24 cellular contexts compared by ENCODE assay signal in the genomic region with DNA sequence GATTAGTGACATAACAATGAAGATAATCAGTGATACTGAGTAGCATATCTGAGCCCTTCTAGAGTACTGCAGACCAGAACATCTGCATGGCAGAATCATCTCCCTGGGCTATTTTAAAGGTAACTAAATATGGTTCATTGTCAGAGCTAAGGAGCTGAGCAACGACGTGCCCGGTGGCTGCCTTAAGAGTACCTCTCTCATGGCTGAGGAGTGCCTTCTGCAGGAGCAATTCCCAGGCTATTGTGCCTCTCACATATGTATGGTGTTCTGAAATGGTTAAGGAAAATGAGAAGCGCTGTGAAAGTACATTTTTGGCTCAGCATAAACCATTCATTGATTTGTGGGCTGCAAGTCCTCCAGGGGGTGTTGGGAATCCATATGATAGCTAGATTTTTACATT.
DNase-seq lines count a peak whose midpoint lies in the region; ATAC-seq and TF ChIP-seq lines count a peak whose summit lies in the region.
"Had no signal": no experiment of that assay in that cellular context is flagged by ENCODE, and none has a peak within 500 bp of the region (broad histone marks: within the 10 kb centered on the region; RNA-seq: fewer than 3 reads in every experiment).

No MANE protein-coding gene starts in this region.

- TF ChIP-seq POLR2A in IMR-90 (IDR thresholded peaks at IDR 0.05; ENCODE audit: low read depth, low read length), result no peak

- H3K9me3 Mint-ChIP-seq in nephron, result no peaks in the 10 kb centered on the region
- H3K9me3 Mint-ChIP-seq: CD8-positive, alpha-beta memory T cell had no signal

- in situ Hi-C loops in IMR-90 (cut with MboI; ENCODE audit: low sequenced_read_pairs), result no loop called here

- no peaks in the 10 kb centered on the region for H3K9me3 ChIP-seq in IMR-90 (ENCODE audit: control insufficient read depth, insufficient read depth, low read length)

- H3K56ac ChIP-seq in IMR-90 (ENCODE audit: extremely low read depth, insufficient read depth, low read length), result no peak overlapping the region

- TF ChIP-seq RAD21 in IMR-90 (IDR thresholded peaks at IDR 0.05; ENCODE audit: low read length), result no peak

- no peak overlapping the region for H3K4me2 ChIP-seq in IMR-90 (ENCODE audit: low read depth, low read length)

- H3K23ac ChIP-seq in IMR-90 (ENCODE audit: low read depth, low read length), result no peak overlapping the region

- ATAC-seq in IMR-90 (ENCODE audit: low read depth) (no peak), GM18517 (IDR thresholded peaks at IDR 0.05; ENCODE audit: unreplicated experiment) (no peak), GM18511 (IDR thresholded peaks at IDR 0.05; ENCODE audit: unreplicated experiment) (no peak)
- ATAC-seq: PC-3 had no signal

- H4K20me1 ChIP-seq in IMR-90 (ENCODE audit: insufficient read depth, low read length), result no peaks in the 10 kb centered on the region

- no peak overlapping the region; the same call in 1 of the 2 replicates for H2BK20ac ChIP-seq in IMR-90 (ENCODE audit: low read depth, low read length)

- H2BK15ac ChIP-seq in IMR-90 (ENCODE audit: low read depth, low read length), result peak overlapping the region; percentile 20; the same call in 2 of the 3 replicates

- H3K4me1 Mint-ChIP-seq in nephron, result peaks cover 20% of the 10 kb centered on the region
- H3K4me1 Mint-ChIP-seq: CD8-positive, alpha-beta memory T cell had no signal

- TF ChIP-seq CTCF in IMR-90 (conservative IDR thresholded peaks at IDR 0.05; ENCODE audit: low read depth, low read length) (no peak), nephron (IDR thresholded peaks at IDR 0.05; ENCODE audit: unreplicated experiment in 3 of 3) (no peak)

- H4K5ac ChIP-seq in IMR-90 (ENCODE audit: low read depth, low read length), result no peak overlapping the region

- no peaks in the 10 kb centered on the region for H3K79me1 ChIP-seq in IMR-90 (ENCODE audit: low read depth in 1 of 2, low read length in 2 of 2)

- no peak overlapping the region for H4K8ac ChIP-seq in IMR-90 (ENCODE audit: low read depth in 2 of 2, low read length in 2 of 2)

- H3K4me3 ChIP-seq in IMR-90 (ENCODE audit: insufficient read depth, low read depth, low read length), result no peak overlapping the region
- H3K4me3 ChIP-seq: MG63, SK-N-MC had no signal

- intact Hi-C loops in IMR-90 (cut with micrococcal nuclease), result loop anchor here (5.0 kb wide), 1 partner anchor 206 kb away; no protein-coding TSS in a partner anchor
- intact Hi-C loops in head of caudate nucleus (cut with DNase I), result no loop called here

- no CpG with 5 or more reads among the region's 4 CpGs for WGBS in IMR-90 (ENCODE audit: extremely low coverage in 2 of 2, insufficient read length in 1 of 2), 2 experiments

- POLR2A ChIA-PET in IMR-90 (lab: Charles Lee; ENCODE audit: unreplicated experiment), result no interaction called here

- 0 out of 2 replicates have a peak overlapping the region, but pooled peaks have one; percentile 40 for H3K14ac ChIP-seq in IMR-90 (replicated peaks; ENCODE audit: low read depth, low read length)

- no peak overlapping the region; the same call in 1 of the 2 replicates for H2BK120ac ChIP-seq in IMR-90 (ENCODE audit: low read depth, low read length)

- CTCF ChIA-PET in IMR-90 (lab: Yijun Ruan, JAX), result interaction anchor here (0.7 to 2.1 kb wide), 3 partner anchors 9 to 90 kb away, joined by 3 to 7 read pairs (median 3); no protein-coding TSS in a partner anchor

- peak overlapping the region; percentile 31; the same call in 1 of the 2 replicates for H4K91ac ChIP-seq in IMR-90 (ENCODE audit: insufficient read depth, low read depth, low read length)

- H3K18ac ChIP-seq in IMR-90 (ENCODE audit: low read depth, low read length), result 0 out of 2 replicates have a peak overlapping the region, but pooled peaks have one; percentile 49

- no peak overlapping the region for H3K4me3 Mint-ChIP-seq in nephron
- H3K4me3 Mint-ChIP-seq: CD8-positive, alpha-beta memory T cell had no signal

- H2AFZ ChIP-seq in IMR-90 (replicated peaks; ENCODE audit: low read length, poor library complexity), result no peak overlapping the region

- H2AK5ac ChIP-seq in IMR-90 (ENCODE audit: low read depth, low read length), result peak overlapping the region; percentile 32; the same call in 1 of the 2 replicates

- H3K4ac ChIP-seq in IMR-90 (ENCODE audit: low read depth, low read length), result peak overlapping the region; percentile 46

- no peaks in the 10 kb centered on the region for H3K27me3 Mint-ChIP-seq in nephron (ENCODE audit: low read depth)

- dilution Hi-C loops in IMR-90 (cut with HindIII; ENCODE audit: low sequenced_read_pairs, unreplicated experiment), result no loop called here

- H3K27me3 ChIP-seq in IMR-90 (ENCODE audit: control insufficient read depth, insufficient read depth, low read length), result no peaks in the 10 kb centered on the region
- H3K27me3 ChIP-seq: MG63 had no signal

- 0 out of 2 replicates have a peak, but pooled peaks cover 6% of the 10 kb centered on the region for H3K9me1 ChIP-seq in IMR-90 (ENCODE audit: insufficient read depth, low read length)

- H3K4me1 ChIP-seq in IMR-90 (ENCODE audit: control insufficient read depth, insufficient read depth, low read length), result peaks cover 11% of the 10 kb centered on the region

- no peak overlapping the region for H2BK5ac ChIP-seq in IMR-90 (ENCODE audit: low read depth, low read length, poor library complexity, severe bottlenecking)

- peak in 2 of 3 experiments; percentile 9 for DNase-seq in NCI-H1417 (lab: John Stamatoyannopoulos, UW)
- DNase-seq in NCI-H1417 treated with DMSO at 0.1 percent for 48 hours (lab: John Stamatoyannopoulos, UW), result no peak
- DNase-seq in IMR-90, result no peak
- DNase-seq in RPMI7951 (ENCODE audit: low read depth), result peak; percentile 31
- DNase-seq in head of caudate nucleus, result no peak
- DNase-seq: 8988T; AML-193; Calu3; CD8-positive, alpha-beta memory T cell; DMS153; MG63; NCI-H1694 treated with DMSO at 0.1 percent for 48 hours; NCI-H2081 treated with DMSO at 0.1 percent for 48 hours; NCI-H226; NCI-H510A treated with DMSO at 0.1 percent for 48 hours; NCI-H774; PC-3; RPMI8226; SHP77 treated with DMSO at 0.1 percent for 48 hours had no signal

- no peak overlapping the region for H2AK9ac ChIP-seq in IMR-90 (replicated peaks; ENCODE audit: low read depth, low read length, poor library complexity)

- H3K36me3 Mint-ChIP-seq in nephron (ENCODE audit: low read depth), result no peaks in the 10 kb centered on the region
- H3K36me3 Mint-ChIP-seq: CD8-positive, alpha-beta memory T cell had no signal

- H3K27ac ChIP-seq in IMR-90 (ENCODE audit: insufficient read depth, low read length), result no peak overlapping the region
- H3K27ac ChIP-seq: C4-2B, SK-N-MC had no signal

- no peaks in the 10 kb centered on the region for H3K36me3 ChIP-seq in IMR-90 (ENCODE audit: control insufficient read depth, insufficient read depth, low read length)

- peak overlapping the region in 2 of 3 experiments; percentile 47 to 79 for H3K27ac Mint-ChIP-seq in nephron

- no TSS peak for BruUV-seq in IMR-90 (replicated peaks; lab: Mats Ljungman, UMichigan)

- no peak overlapping the region for H3K9ac ChIP-seq in IMR-90 (ENCODE audit: low read depth, low read length)

TF ChIP-seq in IMR-90, 13 proteins besides CTCF, POLR2A, EP300 and RAD21:
- TF ChIP-seq CEBPB (IDR thresholded peaks at IDR 0.05; ENCODE audit: low read depth, low read length), result no peak
- TF ChIP-seq MXI1 (IDR thresholded peaks at IDR 0.05; ENCODE audit: borderline replicate concordance, low read depth, low read length), result no peak
- TF ChIP-seq NFE2L2 (IDR thresholded peaks at IDR 0.05; ENCODE audit: low read depth, low read length), result no peak
- TF ChIP-seq RCOR1 (IDR thresholded peaks at IDR 0.05; ENCODE audit: insufficient replicate concordance, low read length), result no peak
- TF ChIP-seq CHD1 (IDR thresholded peaks at IDR 0.05; ENCODE audit: low read depth, low read length), result no peak
- TF ChIP-seq, protein P1, sequence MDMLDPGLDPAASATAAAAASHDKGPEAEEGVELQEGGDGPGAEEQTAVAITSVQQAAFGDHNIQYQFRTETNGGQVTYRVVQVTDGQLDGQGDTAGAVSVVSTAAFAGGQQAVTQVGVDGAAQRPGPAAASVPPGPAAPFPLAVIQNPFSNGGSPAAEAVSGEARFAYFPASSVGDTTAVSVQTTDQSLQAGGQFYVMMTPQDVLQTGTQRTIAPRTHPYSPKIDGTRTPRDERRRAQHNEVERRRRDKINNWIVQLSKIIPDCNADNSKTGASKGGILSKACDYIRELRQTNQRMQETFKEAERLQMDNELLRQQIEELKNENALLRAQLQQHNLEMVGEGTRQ (IDR thresholded peaks at IDR 0.05; ENCODE audit: low read depth, low read length), result no peak
- no peak for TF ChIP-seq SMC3 (IDR thresholded peaks at IDR 0.05; ENCODE audit: low read depth, low read length)
- TF ChIP-seq, protein P2, sequence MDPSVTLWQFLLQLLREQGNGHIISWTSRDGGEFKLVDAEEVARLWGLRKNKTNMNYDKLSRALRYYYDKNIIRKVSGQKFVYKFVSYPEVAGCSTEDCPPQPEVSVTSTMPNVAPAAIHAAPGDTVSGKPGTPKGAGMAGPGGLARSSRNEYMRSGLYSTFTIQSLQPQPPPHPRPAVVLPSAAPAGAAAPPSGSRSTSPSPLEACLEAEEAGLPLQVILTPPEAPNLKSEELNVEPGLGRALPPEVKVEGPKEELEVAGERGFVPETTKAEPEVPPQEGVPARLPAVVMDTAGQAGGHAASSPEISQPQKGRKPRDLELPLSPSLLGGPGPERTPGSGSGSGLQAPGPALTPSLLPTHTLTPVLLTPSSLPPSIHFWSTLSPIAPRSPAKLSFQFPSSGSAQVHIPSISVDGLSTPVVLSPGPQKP (IDR thresholded peaks at IDR 0.05; ENCODE audit: borderline replicate concordance, low read depth, low read length), result no peak
- TF ChIP-seq MAFK (IDR thresholded peaks at IDR 0.05; ENCODE audit: low read depth, low read length), result no peak
- no peak for TF ChIP-seq RFX5 (IDR thresholded peaks at IDR 0.05; ENCODE audit: low read depth, low read length)
- no peak for TF ChIP-seq FOS (IDR thresholded peaks at IDR 0.05; ENCODE audit: low read depth, low read length)
TF ChIP-seq in IMR-90: peak in this region for 0.

Comparison
In these comparisons a context has a peak if more than half of its experiments do, and no peak if none do; other contexts are left out.
1. DNase-seq: peak in NCI-H1417 (2 of 3) and RPMI7951 (single experiment); none in NCI-H1417 treated with DMSO at 0.1 percent for 48 hours (single experiment), IMR-90 (single experiment) and head of caudate nucleus (0 of 42).